Comparison of ENCODE assay signal across 20 cellular contexts in genomic region chr6:125299257-125299656, GRCh38. TPM values are rescaled to one million over a fixed set of nuclear protein-coding genes. Genes with fewer than 3 reads are reported as not detected.
A peak's percentile ranks its signal among the peaks of the same experiment; 100 is the strongest.
DNase-seq lines count a peak whose midpoint lies in the region; ATAC-seq and TF ChIP-seq lines count a peak whose summit lies in the region.
"Had no signal": no experiment of that assay in that cellular context is flagged by ENCODE, and none has a peak within 500 bp of the region (broad histone marks: within the 10 kb centered on the region; RNA-seq: fewer than 3 reads in every experiment).

No MANE protein-coding gene starts in this region.

- H3K36me3 ChIP-seq in Caco-2 (ENCODE audit: control insufficient read depth, insufficient read depth, low read length) (no peaks in the 10 kb centered on the region; the same call in 1 of the 2 replicates), lower lobe of right lung (peaks cover 38% of the 10 kb centered on the region)

- POLR2A ChIA-PET in activated CD4-positive, alpha-beta T cell treated with anti-CD3 and anti-CD28 coated beads for 36 hours (lab: Charles Lee), result no interaction called here
- POLR2A ChIA-PET in Caco-2 (lab: Charles Lee), result no interaction called here
- POLR2A ChIA-PET in naive thymus-derived CD8-positive, alpha-beta T cell (lab: Charles Lee), result interaction anchor here (1.5 kb wide), 1 partner anchor 491 kb away, joined by 4 read pairs; no protein-coding TSS in a partner anchor

- H3K27ac Mint-ChIP-seq in activated CD4-positive, alpha-beta T cell treated with anti-CD3 and anti-CD28 coated beads for 36 hours, result peak overlapping the region; percentile 98
- H3K27ac Mint-ChIP-seq in Caco-2 (ENCODE audit: unreplicated experiment), result peak overlapping the region; percentile 48
- H3K27ac Mint-ChIP-seq in activated T-helper 17 cell treated with anti-CD3 and anti-CD28 coated beads, Interleukin-2, amount 50 U/mL, for 72 hours, result peak overlapping the region; percentile 94
- H3K27ac Mint-ChIP-seq in naive thymus-derived CD8-positive, alpha-beta T cell, result peak overlapping the region; percentile 16 to 96 (median 85)

- H3K4me1 ChIP-seq in Caco-2 (0 out of 2 replicates have a peak, but pooled peaks cover 3% of the 10 kb centered on the region), lower lobe of right lung (peaks cover 35% of the 10 kb centered on the region)

- H3K9me3 Mint-ChIP-seq in activated CD4-positive, alpha-beta T cell treated with anti-CD3 and anti-CD28 coated beads for 36 hours (ENCODE audit: low read depth), result peaks cover 2% of the 10 kb centered on the region
- peaks cover 4% of the 10 kb centered on the region for H3K9me3 Mint-ChIP-seq in Caco-2 (ENCODE audit: unreplicated experiment)
- peaks cover 8% of the 10 kb centered on the region for H3K9me3 Mint-ChIP-seq in activated T-helper 17 cell treated with anti-CD3 and anti-CD28 coated beads, Interleukin-2, amount 50 U/mL, for 72 hours
- H3K9me3 Mint-ChIP-seq in naive thymus-derived CD8-positive, alpha-beta T cell, result peaks cover 0 to 5% (median 0%) of the 10 kb centered on the region in 9 donors

- no peak overlapping the region for H3K27ac ChIP-seq in lower lobe of right lung
- H3K27ac ChIP-seq: adrenal gland, HL-60, Peyer's patch had no signal

- H3K4me1 Mint-ChIP-seq in activated CD4-positive, alpha-beta T cell treated with anti-CD3 and anti-CD28 coated beads for 36 hours, result peaks cover 64% of the 10 kb centered on the region
- peaks cover 14% of the 10 kb centered on the region for H3K4me1 Mint-ChIP-seq in Caco-2 (ENCODE audit: low read depth, unreplicated experiment)
- peaks cover 38% of the 10 kb centered on the region for H3K4me1 Mint-ChIP-seq in activated T-helper 17 cell treated with anti-CD3 and anti-CD28 coated beads, Interleukin-2, amount 50 U/mL, for 72 hours
- H3K4me1 Mint-ChIP-seq in naive thymus-derived CD8-positive, alpha-beta T cell, result peaks cover 54 to 79% (median 77%) of the 10 kb centered on the region in 4 donors

- ATAC-seq in activated CD4-positive, alpha-beta T cell treated with anti-CD3 and anti-CD28 coated beads for 36 hours, result no peak
- peak; percentile 43 for ATAC-seq in activated T-helper 17 cell treated with anti-CD3 and anti-CD28 coated beads, Interleukin-2, amount 50 U/mL, for 72 hours (replicated peaks)
- no peak for ATAC-seq in naive thymus-derived CD8-positive, alpha-beta T cell
- ATAC-seq in lower lobe of right lung, result no peak
- ATAC-seq: left colon had no signal

- TF ChIP-seq CTCF in Caco-2 (IDR thresholded peaks at IDR 0.05; ENCODE audit: insufficient read depth in 1 of 2, low read depth in 1 of 2, low read length in 1 of 2, severe bottlenecking in 1 of 2, unreplicated experiment in 1 of 2), result no peak
- no peak for TF ChIP-seq CTCF in lower lobe of right lung (IDR thresholded peaks at IDR 0.05)

- no TSS peak for BruUV-seq in Caco-2 (replicated peaks; lab: Mats Ljungman, UMichigan)

- intact Hi-C loops in activated CD4-positive, alpha-beta T cell treated with anti-CD3 and anti-CD28 coated beads for 36 hours (cut with DNase I, micrococcal nuclease), result no loop called here
- intact Hi-C loops in Caco-2 (cut with micrococcal nuclease; ENCODE audit: unreplicated experiment) (no loop called here), lower lobe of right lung (cut with DNase I) (no loop called here)

- DNase-seq in activated CD4-positive, alpha-beta T cell treated with anti-CD3 and anti-CD28 coated beads for 36 hours, result no peak
- no peak for DNase-seq in activated CD4-positive, alpha-beta T cell treated with anti-CD3 and anti-CD28 coated beads, Interleukin-2, amount 50 U/mL, for 4 hours
- DNase-seq in Caco-2 (no peak), lower lobe of right lung (no peak), DMS 273 treated with DMSO at 0.1 percent for 48 hours (lab: John Stamatoyannopoulos, UW) (no peak), iPS-NIHi11 (ENCODE audit: low spot score) (no peak)
- peak in 1 of 10 donors; percentile 18 for DNase-seq in naive thymus-derived CD8-positive, alpha-beta T cell
- DNase-seq: 8988T; adrenal gland; central memory CD4-positive, alpha-beta T cell; KBM-7; left colon; NCI-H1092 treated with DMSO at 0.1 percent for 48 hours; NCI-H2171 treated with DMSO at 0.1 percent for 48 hours; NCI-H82; Peyer's patch; SK-N-SH had no signal

- H3K27me3 ChIP-seq in Caco-2 (replicated peaks; ENCODE audit: control insufficient read depth, insufficient read depth, low read length) (no peaks in the 10 kb centered on the region), lower lobe of right lung (ENCODE audit: low read depth) (no peaks in the 10 kb centered on the region)
- H3K27me3 ChIP-seq: adrenal gland, Peyer's patch had no signal

- H3K4me3 ChIP-seq in Caco-2 (ENCODE audit: low read depth, low read length) (no peak overlapping the region), lower lobe of right lung (no peak overlapping the region)
- H3K4me3 ChIP-seq: Peyer's patch had no signal

- H3K9me3 ChIP-seq in Caco-2 (no peaks in the 10 kb centered on the region), lower lobe of right lung (no peaks in the 10 kb centered on the region)
- H3K9me3 ChIP-seq: adrenal gland, Peyer's patch, SK-N-SH had no signal

- H3K27me3 Mint-ChIP-seq in activated CD4-positive, alpha-beta T cell treated with anti-CD3 and anti-CD28 coated beads for 36 hours, result no peaks in the 10 kb centered on the region
- no peaks in the 10 kb centered on the region for H3K27me3 Mint-ChIP-seq in Caco-2 (ENCODE audit: insufficient read depth, unreplicated experiment)
- no peaks in the 10 kb centered on the region for H3K27me3 Mint-ChIP-seq in activated T-helper 17 cell treated with anti-CD3 and anti-CD28 coated beads, Interleukin-2, amount 50 U/mL, for 72 hours
- no peaks in the 10 kb centered on the region for H3K27me3 Mint-ChIP-seq in naive thymus-derived CD8-positive, alpha-beta T cell

- CTCF ChIA-PET in activated CD4-positive, alpha-beta T cell treated with anti-CD3 and anti-CD28 coated beads for 36 hours (lab: Charles Lee), result interaction anchor here (3.5 kb wide), 1 partner anchor 12 kb away, joined by 20 read pairs; no protein-coding TSS in a partner anchor
- CTCF ChIA-PET in Caco-2 (lab: Charles Lee), result no interaction called here

- peak overlapping the region; percentile 94 for H3K4me3 Mint-ChIP-seq in activated CD4-positive, alpha-beta T cell treated with anti-CD3 and anti-CD28 coated beads for 36 hours
- H3K4me3 Mint-ChIP-seq in Caco-2 (ENCODE audit: unreplicated experiment), result no peak overlapping the region
- peak overlapping the region; percentile 92 for H3K4me3 Mint-ChIP-seq in activated T-helper 17 cell treated with anti-CD3 and anti-CD28 coated beads, Interleukin-2, amount 50 U/mL, for 72 hours
- peak overlapping the region in 9 of 10 donors; percentile 13 to 93 (median 87) for H3K4me3 Mint-ChIP-seq in naive thymus-derived CD8-positive, alpha-beta T cell
- H3K4me3 Mint-ChIP-seq: CD14-positive monocyte had no signal

- H3K36me3 Mint-ChIP-seq in activated CD4-positive, alpha-beta T cell treated with anti-CD3 and anti-CD28 coated beads for 36 hours (ENCODE audit: low read depth), result peaks cover 59% of the 10 kb centered on the region
- peaks cover 32% of the 10 kb centered on the region for H3K36me3 Mint-ChIP-seq in Caco-2 (ENCODE audit: insufficient read depth, unreplicated experiment)
- peaks cover 70% of the 10 kb centered on the region for H3K36me3 Mint-ChIP-seq in activated T-helper 17 cell treated with anti-CD3 and anti-CD28 coated beads, Interleukin-2, amount 50 U/mL, for 72 hours (ENCODE audit: low read depth)
- peaks cover 9 to 57% (median 35%) of the 10 kb centered on the region in 3 donors for H3K36me3 Mint-ChIP-seq in naive thymus-derived CD8-positive, alpha-beta T cell

RNA-seq across cellular contexts. Expression of gene HDDC2, which starts 2.5 kb away (rescaled TPM):
- 100 to 1,000 TPM in 1 of 2 experiments, 10 to 100 TPM in 1; 96.7 to 120 TPM for total RNA-seq in activated CD4-positive, alpha-beta T cell treated with anti-CD3 and anti-CD28 coated beads for 36 hours
- total RNA-seq in Caco-2 (2022) (62.1 and 66.5 TPM in 2 replicates), lower lobe of right lung (55.4 TPM)
- 10 to 100 TPM; 51.5 to 74.4 TPM for total RNA-seq in activated T-helper 17 cell treated with anti-CD3 and anti-CD28 coated beads, Interleukin-2, amount 50 U/mL, for 72 hours
- total RNA-seq in naive thymus-derived CD8-positive, alpha-beta T cell, result 10 to 100 TPM; 62.9 to 69.6 TPM
- polyA plus RNA-seq in naive thymus-derived CD8-positive, alpha-beta T cell, result 100 to 1,000 TPM; 118 to 134 (median 119) TPM

Comparison
In these comparisons a context has a peak if more than half of its experiments do, and no peak if none do; other contexts are left out.
1. H3K27ac Mint-ChIP-seq: peak in every context shown above with its lines; median percentile 98 in activated CD4-positive, alpha-beta T cell treated with anti-CD3 and anti-CD28 coated beads for 36 hours; 94 in activated T-helper 17 cell treated with anti-CD3 and anti-CD28 coated beads, Interleukin-2, amount 50 U/mL, for 72 hours; 85 in naive thymus-derived CD8-positive, alpha-beta T cell; 48 in Caco-2.